In the genomic region with DNA sequence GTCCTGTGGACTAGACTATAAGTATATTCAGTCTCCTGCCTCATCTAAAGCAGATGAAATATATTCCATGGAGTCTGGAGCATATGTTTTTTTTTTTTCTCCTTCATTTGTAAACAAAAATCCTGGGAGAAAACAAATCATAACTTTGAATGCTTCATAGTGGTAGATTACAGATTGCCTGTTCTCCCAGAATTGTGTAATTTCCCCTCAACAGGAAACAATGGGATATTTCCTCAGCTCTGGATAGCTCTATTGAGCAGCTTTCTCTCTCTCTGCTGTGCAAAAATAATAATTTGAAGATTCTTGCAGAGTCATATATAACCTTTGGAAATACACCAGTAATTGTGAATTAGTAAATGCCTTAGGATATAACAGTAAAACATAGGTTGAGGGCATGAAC, we compare ENCODE assay signal across 18 cellular contexts.
"Had no signal": no experiment of that assay in that cellular context is flagged by ENCODE, and none has a peak within 500 bp of the region (broad histone marks: within the 10 kb centered on the region; RNA-seq: fewer than 3 reads in every experiment).

No MANE protein-coding gene starts in this region.

- H3K27ac ChIP-seq: RWPE1, SJCRH30 had no signal

- H3K36me3 ChIP-seq: MG63, SJCRH30 had no signal

- H3K4me1 ChIP-seq: SJCRH30 had no signal

- H3K4me3 ChIP-seq: MG63, SJCRH30 had no signal

- DNase-seq: KBM-7, MG63, NCI-H1092, NCI-H1105 treated with DMSO at 0.1 percent for 48 hours, NCI-H1436, NCI-H187, NCI-H2029, NCI-H2081 treated with DMSO at 0.1 percent for 48 hours, NCI-H2171, NCI-H226, NCI-H510A, NCI-H524 treated with DMSO at 0.1 percent for 48 hours, NCI-H69, NCI-H774, PC-3, SHP77 treated with DMSO at 0.1 percent for 48 hours, SJCRH30 had no signal

- H3K9me3 ChIP-seq: MG63, SJCRH30 had no signal

- H3K27me3 ChIP-seq: MG63, SJCRH30 had no signal
